25 cellular contexts compared by ENCODE assay signal in the genomic region with DNA sequence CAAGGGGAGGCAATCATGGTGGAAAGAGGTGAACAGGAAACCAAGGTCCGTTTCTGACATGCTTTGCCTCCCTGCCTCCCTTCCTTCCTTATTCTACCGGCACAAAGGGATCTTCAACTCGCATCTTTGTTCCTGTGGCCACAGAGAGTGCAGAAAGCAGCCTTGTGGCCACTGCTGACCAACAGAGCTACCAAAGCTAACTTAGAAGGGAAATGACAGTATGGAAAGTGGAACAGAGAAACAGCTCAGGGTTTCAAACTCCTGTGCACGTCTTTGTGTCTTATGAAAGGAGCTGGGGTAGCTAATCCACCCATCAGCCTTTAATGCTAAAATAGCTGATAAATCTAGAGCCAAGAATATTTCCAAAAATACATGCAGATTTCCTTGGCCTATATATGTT.
DNase-seq lines count a peak whose midpoint lies in the region; ATAC-seq, FAIRE-seq and TF ChIP-seq lines count a peak whose summit lies in the region.
"Had no signal": no experiment of that assay in that cellular context is flagged by ENCODE, and none has a peak within 500 bp of the region (broad histone marks: within the 10 kb centered on the region; RNA-seq: fewer than 3 reads in every experiment).

No MANE protein-coding gene starts in this region.

- H3K27ac Mint-ChIP-seq in activated T-helper 1 cell treated with anti-CD3 and anti-CD28 coated beads, Interleukin-12 subunit alpha, Interleukin-12 subunit beta, Interleukin-2, Interleukin-4 antibody, amounts not matched to agents 30 ng/mL and 10 ng/mL and 1 ng/mL, durations not matched to agents 14 hours and 24 hours and 36 hours, result no peak overlapping the region
- H3K27ac Mint-ChIP-seq: activated B cell treated with CpG ODN at 0.5 μM for 24 hours; activated CD4-positive, alpha-beta memory T cell treated with anti-CD3 and anti-CD28 coated beads for 36 hours; stimulated activated naive CD8-positive, alpha-beta T cell treated with anti-CD3 and anti-CD28 coated beads, Interleukin-15, Interleukin-2, amounts not matched to agents 100 ng/mL and 50 ng/mL, for 24 hours had no signal

- H2AFZ ChIP-seq in keratinocyte (ENCODE audit: control insufficient read depth, low read length), result no peak overlapping the region

- no peak overlapping the region for H3K4me2 ChIP-seq in keratinocyte (ENCODE audit: control insufficient read depth, extremely low read depth, insufficient read depth, low read depth, low read length)

- H3K79me2 ChIP-seq in keratinocyte (ENCODE audit: control insufficient read depth, insufficient read depth, low read length), result no peaks in the 10 kb centered on the region

- H3K4me1 Mint-ChIP-seq in activated T-helper 1 cell treated with anti-CD3 and anti-CD28 coated beads, Interleukin-12 subunit alpha, Interleukin-12 subunit beta, Interleukin-2, Interleukin-4 antibody, amounts not matched to agents 30 ng/mL and 10 ng/mL and 1 ng/mL, durations not matched to agents 14 hours and 24 hours and 36 hours (ENCODE audit: low read depth), result no peaks in the 10 kb centered on the region
- H3K4me1 Mint-ChIP-seq: activated B cell treated with CpG ODN at 0.5 μM for 24 hours; central memory CD8-positive, alpha-beta T cell had no signal

- peak; percentile 57 for ATAC-seq in GM18909 (IDR thresholded peaks at IDR 0.05; ENCODE audit: poor library complexity, unreplicated experiment)
- ATAC-seq in GM21786 (IDR thresholded peaks at IDR 0.05; ENCODE audit: unreplicated experiment), result peak; percentile 70
- ATAC-seq in HG03565 (IDR thresholded peaks at IDR 0.05; ENCODE audit: unreplicated experiment), result peak; percentile 52
- no peak for ATAC-seq in heart left ventricle
- ATAC-seq: lower lobe of right lung had no signal

- no peak overlapping the region for H3K4me3 Mint-ChIP-seq in activated T-helper 1 cell treated with anti-CD3 and anti-CD28 coated beads, Interleukin-12 subunit alpha, Interleukin-12 subunit beta, Interleukin-2, Interleukin-4 antibody, amounts not matched to agents 30 ng/mL and 10 ng/mL and 1 ng/mL, durations not matched to agents 14 hours and 24 hours and 36 hours
- H3K4me3 Mint-ChIP-seq: activated B cell treated with CpG ODN at 0.5 μM for 24 hours; activated CD4-positive, alpha-beta memory T cell treated with anti-CD3 and anti-CD28 coated beads for 36 hours; central memory CD8-positive, alpha-beta T cell; H9; stimulated activated naive CD8-positive, alpha-beta T cell treated with anti-CD3 and anti-CD28 coated beads, Interleukin-15, Interleukin-2, amounts not matched to agents 100 ng/mL and 50 ng/mL, for 24 hours had no signal

- no peaks in the 10 kb centered on the region for H4K20me1 ChIP-seq in keratinocyte (ENCODE audit: control insufficient read depth, extremely low read depth, insufficient read depth, low read length)

- H3K9me3 ChIP-seq in keratinocyte (ENCODE audit: control insufficient read depth, low read depth, low read length), result no peaks in the 10 kb centered on the region
- H3K9me3 ChIP-seq in heart left ventricle, result no peaks in the 10 kb centered on the region
- H3K9me3 ChIP-seq: lower lobe of right lung had no signal

- no peaks in the 10 kb centered on the region for H3K9me3 Mint-ChIP-seq in activated T-helper 1 cell treated with anti-CD3 and anti-CD28 coated beads, Interleukin-12 subunit alpha, Interleukin-12 subunit beta, Interleukin-2, Interleukin-4 antibody, amounts not matched to agents 30 ng/mL and 10 ng/mL and 1 ng/mL, durations not matched to agents 14 hours and 24 hours and 36 hours
- H3K9me3 Mint-ChIP-seq: activated B cell treated with CpG ODN at 0.5 μM for 24 hours; activated CD4-positive, alpha-beta memory T cell treated with anti-CD3 and anti-CD28 coated beads for 36 hours; H9; stimulated activated naive CD8-positive, alpha-beta T cell treated with anti-CD3 and anti-CD28 coated beads, Interleukin-15, Interleukin-2, amounts not matched to agents 100 ng/mL and 50 ng/mL, for 24 hours; type B pancreatic cell had no signal

- no peak for FAIRE-seq in keratinocyte (lab: Jason Lieb, UNC)
- FAIRE-seq: GM12891, kidney had no signal

- peak overlapping the region; percentile 41 for H3K27ac ChIP-seq in keratinocyte (ENCODE audit: control insufficient read depth, insufficient read depth, low read length)
- no peak overlapping the region for H3K27ac ChIP-seq in heart left ventricle
- H3K27ac ChIP-seq: epithelial cell of prostate, lower lobe of right lung had no signal

- H3K27me3 Mint-ChIP-seq in activated T-helper 1 cell treated with anti-CD3 and anti-CD28 coated beads, Interleukin-12 subunit alpha, Interleukin-12 subunit beta, Interleukin-2, Interleukin-4 antibody, amounts not matched to agents 30 ng/mL and 10 ng/mL and 1 ng/mL, durations not matched to agents 14 hours and 24 hours and 36 hours (ENCODE audit: insufficient read depth), result no peaks in the 10 kb centered on the region
- H3K27me3 Mint-ChIP-seq: activated B cell treated with CpG ODN at 0.5 μM for 24 hours; activated CD4-positive, alpha-beta memory T cell treated with anti-CD3 and anti-CD28 coated beads for 36 hours; central memory CD8-positive, alpha-beta T cell; stimulated activated naive CD8-positive, alpha-beta T cell treated with anti-CD3 and anti-CD28 coated beads, Interleukin-15, Interleukin-2, amounts not matched to agents 100 ng/mL and 50 ng/mL, for 24 hours; type B pancreatic cell had no signal

- DNase-seq in keratinocyte (ENCODE audit: low read depth, low spot score) (no peak), heart left ventricle (no peak), HuH-7 (ENCODE audit: low spot score) (no peak), foreskin melanocyte (no peak)
- no peak for DNase-seq in activated T-helper 1 cell treated with anti-CD3 and anti-CD28 coated beads, Interleukin-12 subunit alpha, Interleukin-12 subunit beta, Interleukin-2, Interleukin-4 antibody, amounts not matched to agents 30 ng/mL and 10 ng/mL and 1 ng/mL, durations not matched to agents 14 hours and 24 hours and 36 hours (ENCODE audit: low spot score)
- DNase-seq: activated B cell treated with CpG ODN at 0.5 μM for 24 hours; activated CD4-positive, alpha-beta memory T cell treated with anti-CD3 and anti-CD28 coated beads for 36 hours; activated naive CD4-positive, alpha-beta T cell treated with Interleukin-2 at 50 U/mL for 16 hours; activated T-cell treated with anti-CD3 and anti-CD28 coated beads for 4 hours; GF-D8; kidney; lower lobe of right lung; NCI-H1436; NCI-H510A treated with DMSO at 0.1 percent for 48 hours; retina; stimulated activated CD4-positive, alpha-beta T cell treated with anti-CD3 and anti-CD28 coated beads, Interleukin-4, amount 100 ng/mL, for 24 hours had no signal

- no peak for TF ChIP-seq CTCF in keratinocyte (optimal IDR thresholded peaks at IDR 0.05 in 1 of 3, IDR thresholded peaks at IDR 0.05 in 1 of 3, conservative IDR thresholded peaks at IDR 0.05 in 1 of 3; ENCODE audit: extremely low read depth in 1 of 3, insufficient read depth in 2 of 3, low read length in 3 of 3)
- no peak for TF ChIP-seq CTCF in heart left ventricle (IDR thresholded peaks at IDR 0.05)

- no peak for TF ChIP-seq POLR2A in heart left ventricle (IDR thresholded peaks at IDR 0.05)

- H3K9me1 ChIP-seq in keratinocyte (ENCODE audit: control insufficient read depth, extremely low read depth, insufficient read depth, low read length), result no peaks in the 10 kb centered on the region

- H3K36me3 ChIP-seq in keratinocyte (ENCODE audit: control insufficient read depth in 2 of 2, extremely low read depth in 1 of 2, insufficient read depth in 2 of 2, low read length in 2 of 2) (no peaks in the 10 kb centered on the region), heart left ventricle (no peaks in the 10 kb centered on the region)
- H3K36me3 ChIP-seq: lower lobe of right lung had no signal

- H3K36me3 Mint-ChIP-seq in activated T-helper 1 cell treated with anti-CD3 and anti-CD28 coated beads, Interleukin-12 subunit alpha, Interleukin-12 subunit beta, Interleukin-2, Interleukin-4 antibody, amounts not matched to agents 30 ng/mL and 10 ng/mL and 1 ng/mL, durations not matched to agents 14 hours and 24 hours and 36 hours (ENCODE audit: low read depth), result no peaks in the 10 kb centered on the region
- H3K36me3 Mint-ChIP-seq: activated CD4-positive, alpha-beta memory T cell treated with anti-CD3 and anti-CD28 coated beads for 36 hours; type B pancreatic cell had no signal

- no peaks in the 10 kb centered on the region for H3K27me3 ChIP-seq in keratinocyte (ENCODE audit: control insufficient read depth, extremely low read depth, insufficient read depth, low read length)
- H3K27me3 ChIP-seq in heart left ventricle, result peaks cover 0 to 5% (median 0%) of the 10 kb centered on the region in 9 donors

- dilution Hi-C loops in keratinocyte (cut with MboI; ENCODE audit: extremely low pct_ligation_motif_present, low sequenced_read_pairs), result no loop called here

- H3K4me3 ChIP-seq in keratinocyte (ENCODE audit: control insufficient read depth in 2 of 3, extremely low read depth in 1 of 3, insufficient read depth in 2 of 3, low read depth in 1 of 3, low read length in 3 of 3) (no peak overlapping the region), heart left ventricle (no peak overlapping the region)
- H3K4me3 ChIP-seq: lower lobe of right lung had no signal

- intact Hi-C loops in activated T-helper 1 cell treated with anti-CD3 and anti-CD28 coated beads, Interleukin-12 subunit alpha, Interleukin-12 subunit beta, Interleukin-2, Interleukin-4 antibody, amounts not matched to agents 30 ng/mL and 10 ng/mL and 1 ng/mL, durations not matched to agents 14 hours and 24 hours and 36 hours (cut with micrococcal nuclease), result no loop called here
- intact Hi-C loops in heart left ventricle (cut with DNase I), result loop anchor here in 3 of 10 donors (10.0 kb wide), 2 partner anchors 172 to 622 kb away; no protein-coding TSS in a partner anchor

- H3K9ac ChIP-seq in keratinocyte (ENCODE audit: control insufficient read depth, extremely low read depth, insufficient read depth, low read length), result no peak overlapping the region

- 53 to 64% (median 59%) methylated on average over 4 of the region's 4 CpGs for WGBS in heart left ventricle, 4 donors

- H3K4me1 ChIP-seq in keratinocyte (ENCODE audit: control insufficient read depth, extremely low read depth, insufficient read depth, low read length) (peaks cover 12% of the 10 kb centered on the region), heart left ventricle (no peaks in the 10 kb centered on the region)
- H3K4me1 ChIP-seq: lower lobe of right lung had no signal

Comparison
In these comparisons a context has a peak if more than half of its experiments do, and no peak if none do; other contexts are left out.
1. ATAC-seq: peak in GM18909 (single experiment), GM21786 (single experiment) and HG03565 (single experiment); none in heart left ventricle (0 of 4).